In the genomic region with DNA sequence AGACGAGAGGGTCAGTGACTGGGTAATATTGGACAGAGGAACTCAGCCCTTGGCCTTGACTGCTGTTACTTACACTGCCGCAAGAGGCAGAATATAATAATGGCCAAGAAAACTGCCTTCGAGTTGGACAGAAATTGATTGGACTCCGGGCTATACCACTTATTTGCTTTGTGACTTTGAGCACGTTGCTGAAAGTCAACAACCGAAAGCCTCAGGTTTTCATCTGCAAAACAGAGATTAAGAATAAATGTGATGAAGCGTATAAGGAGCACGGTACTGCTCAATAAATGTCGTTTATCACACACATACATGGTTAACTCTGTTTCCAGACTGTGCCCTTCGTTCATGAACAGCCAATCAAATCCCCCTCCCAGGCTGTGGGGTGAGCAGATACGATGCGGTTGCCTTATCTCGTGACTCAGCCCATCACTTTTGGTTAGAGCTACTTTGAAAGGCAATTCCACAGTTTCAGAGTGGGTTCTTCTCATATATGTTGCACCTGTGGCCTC, we compare ENCODE assay signal across 18 cellular contexts.
A peak's percentile ranks its signal among the peaks of the same experiment; 100 is the strongest.
DNase-seq lines count a peak whose midpoint lies in the region; ATAC-seq, FAIRE-seq and TF ChIP-seq lines count a peak whose summit lies in the region.
"Had no signal": no experiment of that assay in that cellular context is flagged by ENCODE, and none has a peak within 500 bp of the region (broad histone marks: within the 10 kb centered on the region; RNA-seq: fewer than 3 reads in every experiment).

No MANE protein-coding gene starts in this region.

- RAD21 ChIA-PET in GM12878 (lab: Charles Lee; ENCODE audit: unreplicated experiment) = interaction anchor here (2.6 kb wide), 1 partner anchor 8 kb away, joined by 17 read pairs; no protein-coding TSS in a partner anchor

- TF ChIP-seq RAD21 in GM12878 (IDR thresholded peaks at IDR 0.05; ENCODE audit: insufficient read depth, low read depth, low read length) = no peak

- BruUV-seq in GM12878 (replicated peaks; lab: Mats Ljungman, UMichigan) = no TSS peak

- H3K4me3 ChIP-seq in GM12878 (no peak overlapping the region), tibial artery (no peak overlapping the region), thyroid gland (replicated peaks in 1 of 3) (no peak overlapping the region)
- H3K4me3 ChIP-seq: SJCRH30 had no signal

- no peak for FAIRE-seq in GM12878 (lab: Jason Lieb, UNC)
- FAIRE-seq: GM12891 had no signal

- in situ Hi-C loops in GM12878 (cut with MboI) = no loop called here

- CTCF ChIA-PET in GM12878 (lab: Yijun Ruan, JAX) = interaction anchor here (1.9 kb wide), 1 partner anchor 25 kb away, joined by 17 read pairs; no protein-coding TSS in a partner anchor

- POLR2A ChIA-PET in GM12878 (lab: Charles Lee) = no interaction called here

- H3K4me1 ChIP-seq in GM12878 (ENCODE audit: control insufficient read depth, insufficient read depth, low read length) (no peaks in the 10 kb centered on the region), tibial artery (no peaks in the 10 kb centered on the region), thyroid gland (no peaks in the 10 kb centered on the region)
- H3K4me1 ChIP-seq: Caco-2, SJCRH30 had no signal

- H3K36me3 ChIP-seq in GM12878 (ENCODE audit: control insufficient read depth in 2 of 2, insufficient read depth in 2 of 2, low read length in 1 of 2) = no peaks in the 10 kb centered on the region
- H3K36me3 ChIP-seq in tibial artery = no peaks in the 10 kb centered on the region
- H3K36me3 ChIP-seq in thyroid gland = no peaks in the 10 kb centered on the region
- H3K36me3 ChIP-seq: SJCRH30 had no signal

- H3K9ac ChIP-seq in GM12878 (ENCODE audit: control insufficient read depth, insufficient read depth, low read length) = no peak overlapping the region

- H4K20me1 ChIP-seq in GM12878 (ENCODE audit: control insufficient read depth, insufficient read depth) = no peaks in the 10 kb centered on the region

- H3K27ac ChIP-seq in GM12878 (ENCODE audit: control insufficient read depth, insufficient read depth) (no peak overlapping the region), tibial artery (no peak overlapping the region), thyroid gland (no peak overlapping the region)
- H3K27ac ChIP-seq: SJCRH30 had no signal

- no peak for TF ChIP-seq CTCF in GM12878 (IDR thresholded peaks at IDR 0.05 in 2 of 3, conservative IDR thresholded peaks at IDR 0.05 in 1 of 3; ENCODE audit: control insufficient read depth in 2 of 3, extremely low read depth in 1 of 3, insufficient read depth in 1 of 3, low read depth in 3 of 3, low read length in 3 of 3)
- no peak for TF ChIP-seq CTCF in tibial artery (IDR thresholded peaks at IDR 0.05)
- no peak for TF ChIP-seq CTCF in thyroid gland (IDR thresholded peaks at IDR 0.05)

- no peak overlapping the region for H3K4me2 ChIP-seq in GM12878 (ENCODE audit: control insufficient read depth, insufficient read depth)

- no peak for TF ChIP-seq POLR2A in GM12878 (IDR thresholded peaks at IDR 0.05; ENCODE audit: low read depth, low read length)
- TF ChIP-seq POLR2A in thyroid gland (IDR thresholded peaks at IDR 0.05) = no peak

- H3K27me3 ChIP-seq in GM12878 (replicated peaks in 1 of 2; ENCODE audit: control insufficient read depth in 2 of 2, insufficient read depth in 2 of 2, low read length in 1 of 2) = no peaks in the 10 kb centered on the region
- no peaks in the 10 kb centered on the region for H3K27me3 ChIP-seq in tibial artery
- no peaks in the 10 kb centered on the region for H3K27me3 ChIP-seq in thyroid gland
- H3K27me3 ChIP-seq: SJCRH30 had no signal

- no peaks in the 10 kb centered on the region for H3K79me2 ChIP-seq in GM12878 (ENCODE audit: control insufficient read depth, insufficient read depth, low read length)

- WGBS in GM12878 (ENCODE audit: insufficient coverage, insufficient replicate concordance, low lambda C conversion rate, missing lambda C conversion rate) = 42% methylated on average over 13 of the region's 13 CpGs
- 89 to 94% methylated on average over 13 of the region's 13 CpGs for WGBS in thyroid gland, 2 donors

- SMC1A ChIA-PET in GM12878 (lab: Charles Lee; ENCODE audit: uncharacterized antibody, unreplicated experiment) = interaction anchor here (0.7 to 1.8 kb wide), 2 partner anchors 9 to 25 kb away, joined by 3 to 5 read pairs; no protein-coding TSS in a partner anchor

- no peak overlapping the region for H2AFZ ChIP-seq in GM12878 (ENCODE audit: control insufficient read depth, low read depth, low read length)

- no peaks in the 10 kb centered on the region for H3K9me3 ChIP-seq in GM12878 (replicated peaks; ENCODE audit: control insufficient read depth, insufficient read depth, low read length)
- H3K9me3 ChIP-seq in tibial artery = no peaks in the 10 kb centered on the region
- no peaks in the 10 kb centered on the region for H3K9me3 ChIP-seq in thyroid gland
- H3K9me3 ChIP-seq: Caco-2, SJCRH30 had no signal

- no peak for TF ChIP-seq EP300 in GM12878 (IDR thresholded peaks at IDR 0.05; ENCODE audit: borderline replicate concordance in 1 of 2, control insufficient read depth in 1 of 2, low read depth in 2 of 2, low read length in 2 of 2)

- DNase-seq in HUDEP-2 (lab: John Stamatoyannopoulos, UW; ENCODE audit: unreplicated experiment in 76 of 76) (peak in 73 of 76 experiments; percentile 27 to 96 (median 76)), OCI-M2 (lab: John Stamatoyannopoulos, UW; ENCODE audit: unreplicated experiment) (peak; percentile 87), GM12878 (ENCODE audit: low read depth, low spot score) (no peak), NCI-H2081 treated with DMSO at 0.1 percent for 48 hours (lab: John Stamatoyannopoulos, UW) (no peak), tibial artery (no peak), thyroid gland (no peak)
- DNase-seq: Caco-2, DMS153, EL, NCI-H1105 treated with DMSO at 0.1 percent for 48 hours, NCI-H1694 treated with DMSO at 0.1 percent for 48 hours, NCI-H2107, NCI-H2227 treated with DMSO at 0.1 percent for 48 hours, NCI-H524, SJCRH30 had no signal

- intact Hi-C loops in GM12878 (cut with micrococcal nuclease; ENCODE audit: unreplicated experiment) (no loop called here), tibial artery (cut with DNase I; ENCODE audit: low total_unique reads) (no loop called here), thyroid gland (cut with DNase I) (loop anchor here (5.0 kb wide), 1 partner anchor 196 kb away; no protein-coding TSS in a partner anchor)

- ATAC-seq in GM12878 (no peak), GM18498 (IDR thresholded peaks at IDR 0.05; ENCODE audit: unreplicated experiment) (no peak)
- ATAC-seq: Panc1 had no signal

TF ChIP-seq in GM12878, 131 proteins besides CTCF, POLR2A, EP300 and RAD21:
- TF ChIP-seq ZNF274 (IDR thresholded peaks at IDR 0.05; ENCODE audit: insufficient read depth, insufficient read length) (no peak), RUNX3 (IDR thresholded peaks at IDR 0.05; ENCODE audit: low read length) (0 out of 2 replicates have a peak, but pooled peaks have one; percentile 10), CHD2 (IDR thresholded peaks at IDR 0.05; ENCODE audit: borderline replicate concordance, low read depth, low read length) (no peak), ZNF217 (IDR thresholded peaks at IDR 0.05) (no peak), ZNF24 (IDR thresholded peaks at IDR 0.05) (no peak), BRCA1 (IDR thresholded peaks at IDR 0.05; ENCODE audit: low read depth, low read length) (no peak), YY1 (IDR thresholded peaks at IDR 0.05; ENCODE audit: low read depth, low read length) (no peak), EGR1 (IDR thresholded peaks at IDR 0.05; ENCODE audit: borderline replicate concordance in 1 of 2, low read depth in 2 of 2, low read length in 2 of 2) (no peak), TCF7 (IDR thresholded peaks at IDR 0.05; ENCODE audit: borderline replicate concordance) (no peak), BHLHE40 (IDR thresholded peaks at IDR 0.05; ENCODE audit: borderline replicate concordance in 1 of 2, low read depth in 2 of 2, low read length in 1 of 2) (peak in 1 of 2 experiments; percentile 21; a peak in 1 of 4 replicates)
- TF ChIP-seq, protein P1, sequence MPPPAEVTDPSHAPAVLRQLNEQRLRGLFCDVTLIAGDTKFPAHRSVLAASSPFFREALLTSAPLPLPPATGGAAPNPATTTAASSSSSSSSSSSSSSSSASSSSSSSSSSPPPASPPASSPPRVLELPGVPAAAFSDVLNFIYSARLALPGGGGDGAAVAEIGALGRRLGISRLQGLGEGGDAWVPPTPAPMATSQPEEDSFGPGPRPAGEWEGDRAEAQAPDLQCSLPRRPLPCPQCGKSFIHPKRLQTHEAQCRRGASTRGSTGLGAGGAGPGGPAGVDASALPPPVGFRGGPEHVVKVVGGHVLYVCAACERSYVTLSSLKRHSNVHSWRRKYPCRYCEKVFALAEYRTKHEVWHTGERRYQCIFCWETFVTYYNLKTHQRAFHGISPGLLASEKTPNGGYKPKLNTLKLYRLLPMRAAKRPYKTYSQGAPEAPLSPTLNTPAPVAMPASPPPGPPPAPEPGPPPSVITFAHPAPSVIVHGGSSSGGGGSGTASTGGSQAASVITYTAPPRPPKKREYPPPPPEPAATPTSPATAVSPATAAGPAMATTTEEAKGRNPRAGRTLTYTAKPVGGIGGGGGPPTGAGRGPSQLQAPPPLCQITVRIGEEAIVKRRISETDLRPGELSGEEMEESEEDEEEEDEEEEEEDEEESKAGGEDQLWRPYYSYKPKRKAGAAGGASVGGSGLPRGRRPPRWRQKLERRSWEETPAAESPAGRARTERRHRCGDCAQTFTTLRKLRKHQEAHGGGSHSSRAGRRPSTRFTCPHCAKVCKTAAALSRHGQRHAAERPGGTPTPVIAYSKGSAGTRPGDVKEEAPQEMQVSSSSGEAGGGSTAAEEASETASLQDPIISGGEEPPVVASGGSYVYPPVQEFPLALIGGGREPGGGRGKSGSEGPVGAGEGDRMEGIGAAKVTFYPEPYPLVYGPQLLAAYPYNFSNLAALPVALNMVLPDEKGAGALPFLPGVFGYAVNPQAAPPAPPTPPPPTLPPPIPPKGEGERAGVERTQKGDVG (CRISPR knock-in tag; IDR thresholded peaks at IDR 0.05) = no peak

Comparison
In these comparisons a context has a peak if more than half of its experiments do, and no peak if none do; other contexts are left out.
1. DNase-seq: peak in HUDEP-2 (73 of 76) and OCI-M2 (single experiment); none in GM12878 (single experiment), NCI-H2081 treated with DMSO at 0.1 percent for 48 hours (single experiment), tibial artery (0 of 2) and thyroid gland (0 of 2).